In the genomic region with DNA sequence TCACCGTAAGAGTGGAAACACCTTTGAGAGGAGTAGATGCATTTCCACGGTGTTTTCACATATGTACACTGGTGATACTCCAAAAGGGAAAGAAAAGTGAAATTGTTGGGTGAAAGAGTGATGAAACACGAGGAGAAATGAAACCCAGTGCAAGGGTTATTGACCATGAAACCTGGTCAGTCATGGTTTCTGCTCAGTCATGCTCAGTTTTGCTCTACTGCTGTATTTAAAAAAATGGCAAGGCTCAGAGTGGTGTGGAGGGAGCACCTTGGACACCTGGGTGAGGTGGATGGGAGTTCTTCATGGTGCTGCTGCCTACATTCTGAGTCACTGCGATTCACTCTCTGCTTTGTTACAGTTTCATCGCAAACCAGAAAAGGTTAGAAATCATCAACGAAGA, we compare ENCODE assay signal across 10 cellular contexts. TPM values are rescaled to one million over a fixed set of nuclear protein-coding genes. Genes with fewer than 3 reads are reported as not detected.
DNase-seq lines count a peak whose midpoint lies in the region; ATAC-seq and TF ChIP-seq lines count a peak whose summit lies in the region.
"Had no signal": no experiment of that assay in that cellular context is flagged by ENCODE, and none has a peak within 500 bp of the region (broad histone marks: within the 10 kb centered on the region; RNA-seq: fewer than 3 reads in every experiment).

No MANE protein-coding gene starts in this region.

- WGBS in testis, 2 donors = 72 to 78% methylated on average over 6 of the region's 6 CpGs

- H3K4me3 ChIP-seq in SJCRH30 (no peak overlapping the region), testis (no peak overlapping the region)
- H3K4me3 ChIP-seq: BLaER1 treated with 17β-estradiol and CSF1 and Interleukin-3, amounts not matched to agents 10 nM and 100 nM; transverse colon had no signal

- DNase-seq in cerebellar cortex (ENCODE audit: low spot score) (peak; percentile 41), SJCRH30 (no peak), testis (no peak)
- no peak for DNase-seq in stimulated activated CD4-positive, alpha-beta T cell treated with anti-CD3 and anti-CD28 coated beads, Interleukin-4, amount 100 ng/mL, for 24 hours
- no peak for DNase-seq in stimulated activated CD4-positive, alpha-beta T cell treated with anti-CD3 and anti-CD28 coated beads, Interleukin-4, amount 100 ng/mL, for 4 hours
- DNase-seq: transverse colon had no signal

- ATAC-seq in GM18517 (IDR thresholded peaks at IDR 0.05; ENCODE audit: unreplicated experiment) = peak; percentile 87
- peak; percentile 89 for ATAC-seq in GM21447 (IDR thresholded peaks at IDR 0.05; ENCODE audit: unreplicated experiment)
- ATAC-seq in HG03095 (IDR thresholded peaks at IDR 0.05; ENCODE audit: unreplicated experiment) = peak; percentile 84

- no peaks in the 10 kb centered on the region for H3K9me3 ChIP-seq in SJCRH30 (replicated peaks)
- H3K9me3 ChIP-seq in testis = no peaks in the 10 kb centered on the region
- H3K9me3 ChIP-seq: BLaER1 treated with 17β-estradiol and CSF1 and Interleukin-3, amounts not matched to agents 10 nM and 100 nM; transverse colon had no signal

- no peak overlapping the region for H3K27ac ChIP-seq in SJCRH30
- no peak overlapping the region for H3K27ac ChIP-seq in testis
- H3K27ac ChIP-seq: BLaER1 treated with 17β-estradiol and CSF1 and Interleukin-3, amounts not matched to agents 10 nM and 100 nM; transverse colon had no signal

- H3K36me3 ChIP-seq in SJCRH30 (no peaks in the 10 kb centered on the region), testis (ENCODE audit: low read depth, missing control alignments) (no peaks in the 10 kb centered on the region)
- H3K36me3 ChIP-seq: BLaER1 treated with 17β-estradiol and CSF1 and Interleukin-3, amounts not matched to agents 10 nM and 100 nM; transverse colon had no signal

- H3K4me1 ChIP-seq in SJCRH30 (no peaks in the 10 kb centered on the region), testis (peaks cover 8% of the 10 kb centered on the region)

- peaks cover 11% of the 10 kb centered on the region; the same call in 1 of the 2 replicates for H3K27me3 ChIP-seq in SJCRH30
- H3K27me3 ChIP-seq in testis = no peaks in the 10 kb centered on the region
- H3K27me3 ChIP-seq: transverse colon had no signal

- TF ChIP-seq POLR2A in testis (IDR thresholded peaks at IDR 0.05) = no peak

- intact Hi-C loops in testis (cut with DNase I; ENCODE audit: low total_unique reads) = no loop called here

- no peak for TF ChIP-seq CTCF in testis (IDR thresholded peaks at IDR 0.05)

RNA-seq across cellular contexts. Expression of gene NTRK2, which starts 32.3 kb away (rescaled TPM):
- total RNA-seq in SJCRH30 (2014; rRNA removed; shearing (Covaris generic)) = under 0.01 TPM in 1 of 2 replicates, not detected in the other
- total RNA-seq in testis = 1 to 10 TPM; 5.3 to 5.6 TPM
- polyA plus RNA-seq in testis (ENCODE audit: insufficient read depth, low read depth, low replicate concordance) = 10.8 TPM
